ENCODE assay signal across 8 cellular contexts in the genomic region with DNA sequence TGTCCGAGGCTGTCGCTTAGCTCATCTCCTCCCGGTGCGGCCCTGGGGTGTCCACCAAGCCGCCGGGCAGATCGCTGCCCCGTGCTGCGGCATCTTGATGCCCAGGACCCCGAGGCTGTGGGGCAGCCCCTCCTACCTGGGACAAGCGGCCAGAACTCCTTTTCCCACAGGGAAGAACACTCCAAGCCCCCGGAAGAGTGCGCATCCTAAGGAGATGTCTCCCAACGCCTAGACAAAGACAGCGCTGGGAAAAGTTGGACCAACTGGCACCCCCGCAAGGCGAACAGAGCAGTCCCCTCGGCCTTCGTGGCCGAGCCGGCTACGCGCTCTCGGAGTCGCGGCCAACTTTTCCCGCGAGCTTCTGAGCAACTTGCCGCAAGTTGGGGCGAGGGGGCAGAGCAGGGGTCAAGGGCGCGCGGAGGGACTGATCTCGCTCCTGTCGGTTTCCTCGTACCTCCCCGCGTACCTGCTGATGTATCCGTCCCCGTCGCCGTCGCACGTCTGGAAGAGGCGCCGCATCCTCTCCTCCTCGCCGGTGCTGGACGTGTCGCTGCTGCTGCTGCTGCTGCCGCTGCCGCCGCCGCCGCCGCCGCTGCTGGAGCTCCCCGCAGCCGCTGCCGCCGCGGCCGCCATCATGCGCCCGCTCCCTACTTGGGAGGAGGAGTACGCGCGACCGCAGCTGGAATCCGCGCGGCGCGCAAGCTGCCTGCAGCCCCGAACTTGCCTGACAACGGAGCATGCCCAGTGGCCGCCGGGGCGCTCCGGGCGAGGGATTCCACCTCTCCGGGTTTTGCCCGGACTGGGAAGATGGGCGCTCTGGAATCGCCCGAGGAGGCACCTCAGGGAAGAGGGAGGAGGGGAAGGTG. TPM values are rescaled to one million over a fixed set of nuclear protein-coding genes. Genes with fewer than 3 reads are reported as not detected.
DNase-seq lines count a peak whose midpoint lies in the region; ATAC-seq lines count a peak whose summit lies in the region.

A gene (minus strand): TSS at position 675 of the 866 bp plus-strand sequence.

- H3K36me3 Mint-ChIP-seq in T-helper 17 cell (ENCODE audit: low read depth) (peaks cover 2% of the 10 kb centered on the region), immature natural killer cell (peaks cover 0 to 17% (median 8%) of the 10 kb centered on the region in 3 donors)

- H3K4me3 Mint-ChIP-seq in T-helper 17 cell = peak within 1 kb of the TSS; percentile 92
- peak within 1 kb of the TSS; percentile 18 to 67 (median 44) for H3K4me3 Mint-ChIP-seq in immature natural killer cell

- H3K9me3 Mint-ChIP-seq in immature natural killer cell = peaks cover 12 to 25% (median 19%) of the 10 kb centered on the region in 6 donors

- H3K4me1 Mint-ChIP-seq in T-helper 17 cell (peaks cover 13% of the 10 kb centered on the region), immature natural killer cell (peaks cover 9 to 10% of the 10 kb centered on the region in 2 donors)

- H3K4me3 ChIP-seq in skeletal muscle cell (ENCODE audit: low read depth, low read length) = peak within 1 kb of the TSS; percentile 83

- peaks cover 49% of the 10 kb centered on the region for H3K27me3 Mint-ChIP-seq in T-helper 17 cell
- H3K27me3 Mint-ChIP-seq in immature natural killer cell (ENCODE audit: low read depth in 3 of 3) = peaks cover 27 to 62% (median 30%) of the 10 kb centered on the region in 3 donors

- peaks cover 7% of the 10 kb centered on the region for H3K9me3 ChIP-seq in T-helper 17 cell (ENCODE audit: control insufficient read depth, low read length, poor library complexity, severe bottlenecking)

- ATAC-seq in T-helper 17 cell (peak; percentile 68), GM21619 (IDR thresholded peaks at IDR 0.05; ENCODE audit: unreplicated experiment) (no peak), HG03460 (IDR thresholded peaks at IDR 0.05; ENCODE audit: unreplicated experiment) (no peak)

- H3K27ac Mint-ChIP-seq in T-helper 17 cell = no peak within 1 kb of the TSS
- H3K27ac Mint-ChIP-seq in immature natural killer cell = no peak within 1 kb of the TSS

- DNase-seq in GM04504 (ENCODE audit: low read depth) = peak; percentile 74
- DNase-seq in LHCN-M2 (ENCODE audit: low read depth) = peak; percentile 90
- peak; percentile 13 to 20 (median 20) for DNase-seq in T-helper 17 cell
- peak; percentile 12 for DNase-seq in cerebellar cortex (ENCODE audit: low spot score)
- DNase-seq in immature natural killer cell = peak in 1 of 3 donors; percentile 19
- DNase-seq in skeletal muscle cell (ENCODE audit: low read depth) = peak; percentile 81

RNA-seq across cellular contexts. Expression of the gene that starts here (rescaled TPM):
- total RNA-seq in LHCN-M2 (2014; rRNA removed) (9.2 and 10.7 TPM in 2 replicates), T-helper 17 cell (1 to 10 TPM; 2.2 to 4.4 TPM)
- 2.5 TPM for polyA plus RNA-seq in LHCN-M2 (2012)
- 1 to 10 TPM in 1 of 3 donors, under 1 TPM in 2; 0.53 to 1.2 (median 0.63) TPM for polyA plus RNA-seq in immature natural killer cell
